In the genomic region with DNA sequence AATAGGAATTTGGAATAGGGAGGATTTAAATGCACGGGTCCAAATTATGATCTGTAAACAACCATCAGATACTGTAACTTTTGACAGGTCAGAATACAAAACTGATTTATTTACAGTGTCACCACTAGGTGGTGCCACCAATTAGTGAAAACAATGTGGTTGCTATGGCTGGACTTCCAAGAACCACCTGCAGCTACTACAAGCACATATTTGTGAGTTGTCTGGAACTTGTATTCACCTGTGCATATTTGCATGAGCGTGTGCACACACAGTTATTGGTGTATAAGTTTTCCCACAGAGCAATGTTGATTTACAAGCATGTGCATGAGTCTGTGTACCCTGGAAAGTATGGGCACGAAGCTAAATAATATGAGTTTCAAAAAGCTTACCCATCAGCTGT, we compare ENCODE assay signal across 8 cellular contexts. TPM values are rescaled to one million over a fixed set of nuclear protein-coding genes. Genes with fewer than 3 reads are reported as not detected.
DNase-seq lines count a peak whose midpoint lies in the region; ATAC-seq and TF ChIP-seq lines count a peak whose summit lies in the region.

No MANE protein-coding gene starts in this region.

- H3K4me1 ChIP-seq in NT2/D1 (ENCODE audit: insufficient read depth, insufficient read length) = peaks cover 22% of the 10 kb centered on the region
- H3K4me1 ChIP-seq in left lung = peaks cover 35 to 43% of the 10 kb centered on the region in 2 donors
- H3K4me1 ChIP-seq in vagina = peaks cover 39% of the 10 kb centered on the region

- H3K4me3 ChIP-seq in NT2/D1 (ENCODE audit: insufficient read length, low read depth) = no peak overlapping the region
- H3K4me3 ChIP-seq in left lung = no peak overlapping the region
- no peak overlapping the region for H3K4me3 ChIP-seq in vagina

- no peak overlapping the region for H3K9ac ChIP-seq in NT2/D1 (ENCODE audit: insufficient read length, low read depth)

- peak overlapping the region in 2 of 5 experiments; percentile 79 for H3K27ac Mint-ChIP-seq in brain

- H3K9me3 ChIP-seq in NT2/D1 (ENCODE audit: insufficient read depth, low read length) = no peaks in the 10 kb centered on the region
- no peaks in the 10 kb centered on the region for H3K9me3 ChIP-seq in left lung
- no peaks in the 10 kb centered on the region for H3K9me3 ChIP-seq in vagina

- peaks cover 42% of the 10 kb centered on the region for H3K4me1 Mint-ChIP-seq in brain

- ATAC-seq in left lung = peak; percentile 16
- no peak for ATAC-seq in HG03135 (IDR thresholded peaks at IDR 0.05; ENCODE audit: unreplicated experiment)

- peak; percentile 77 to 81 for TF ChIP-seq CTCF in brain (conservative IDR thresholded peaks at IDR 0.05)
- peak; percentile 61 to 86 for TF ChIP-seq CTCF in left lung (IDR thresholded peaks at IDR 0.05)
- peak; percentile 37 to 83 (median 82) for TF ChIP-seq CTCF in vagina (IDR thresholded peaks at IDR 0.05)

- no peaks in the 10 kb centered on the region for H3K36me3 Mint-ChIP-seq in brain

- H3K36me3 ChIP-seq in NT2/D1 (ENCODE audit: insufficient read depth, insufficient read length, low read length) = no peaks in the 10 kb centered on the region
- H3K36me3 ChIP-seq in left lung = no peaks in the 10 kb centered on the region
- H3K36me3 ChIP-seq in vagina = no peaks in the 10 kb centered on the region

- H3K27ac ChIP-seq in left lung = no peak overlapping the region
- H3K27ac ChIP-seq in vagina = no peak overlapping the region

- TF ChIP-seq POLR2A in vagina (IDR thresholded peaks at IDR 0.05) = no peak

- intact Hi-C loops in left lung (cut with DNase I) (no loop called here), vagina (cut with DNase I) (no loop called here)

- H3K27me3 ChIP-seq in NT2/D1 (ENCODE audit: insufficient read depth, insufficient read length) = no peaks in the 10 kb centered on the region
- H3K27me3 ChIP-seq in left lung = peaks cover 0 to 6% of the 10 kb centered on the region in 2 donors
- H3K27me3 ChIP-seq in vagina = no peaks in the 10 kb centered on the region

- no peaks in the 10 kb centered on the region for H3K9me3 Mint-ChIP-seq in brain

- peaks cover 16% of the 10 kb centered on the region for H3K27me3 Mint-ChIP-seq in brain

- peak; percentile 35 to 47 for DNase-seq in activated CD4-positive, alpha-beta T cell treated with anti-CD3 and anti-CD28 coated beads for 4 hours
- DNase-seq in activated CD4-positive, alpha-beta T cell treated with anti-CD3 and anti-CD28 coated beads, Interleukin-2, amount 50 U/mL, for 4 hours = no peak
- peak; percentile 89 for DNase-seq in HT-29 (ENCODE audit: low spot score)
- DNase-seq in NT2/D1 (ENCODE audit: low read depth, low spot score) = peak; percentile 55
- no peak for DNase-seq in left lung
- DNase-seq in vagina (ENCODE audit: extremely low spot score in 2 of 2) = no peak

- H3K4me3 Mint-ChIP-seq in brain = no peak overlapping the region

RNA-seq across cellular contexts. Expression of a gene that starts 3.0 kb away (rescaled TPM):
- 4.1 and 7.7 TPM in 2 replicates for total RNA-seq in HT-29 (2014; rRNA removed; shearing (Covaris generic))
- polyA plus RNA-seq in brain (ENCODE audit: insufficient read depth, low read depth, low replicate concordance) = 4.0 TPM
- total RNA-seq in left lung = 1 to 10 TPM; 3.1 TPM
- total RNA-seq in vagina = 5.4 TPM

RNA-seq across cellular contexts. Expression of a gene that starts 6.2 kb away (rescaled TPM):
- total RNA-seq in HT-29 (2014; rRNA removed; shearing (Covaris generic)) = 0.23 TPM in 1 of 2 replicates, not detected in the other
- 2.0 TPM for polyA plus RNA-seq in brain (ENCODE audit: insufficient read depth, low read depth, low replicate concordance)
- total RNA-seq in left lung (1 to 10 TPM; 5.4 to 6.8 TPM), vagina (0.49 TPM)

RNA-seq across cellular contexts. Expression of a gene that starts 32.8 kb away (rescaled TPM):
- total RNA-seq in HT-29 (2014; rRNA removed; shearing (Covaris generic)) = not detected in 2 replicates
- polyA plus RNA-seq in brain (ENCODE audit: insufficient read depth, low read depth, low replicate concordance) = not detected
- total RNA-seq in left lung = not detected
- not detected for total RNA-seq in vagina

RNA-seq across cellular contexts. Expression of a gene that starts 54.9 kb away (rescaled TPM):
- not detected in 2 replicates for total RNA-seq in HT-29 (2014; rRNA removed; shearing (Covaris generic))
- polyA plus RNA-seq in brain (ENCODE audit: insufficient read depth, low read depth, low replicate concordance) = not detected
- total RNA-seq in left lung (under 1 TPM in 1 of 2 donors, not detected in 1; 0.32 TPM), vagina (not detected)

Comparison
In these comparisons a context has a peak if more than half of its experiments do, and no peak if none do; other contexts are left out.
1. DNase-seq: peak in activated CD4-positive, alpha-beta T cell treated with anti-CD3 and anti-CD28 coated beads for 4 hours (2 of 2), HT-29 (single experiment) and NT2/D1 (single experiment); none in activated CD4-positive, alpha-beta T cell treated with anti-CD3 and anti-CD28 coated beads, Interleukin-2, amount 50 U/mL, for 4 hours (0 of 2), left lung (0 of 2) and vagina (0 of 2).
2. Peak in every context shown above with its lines, with median percentiles within 50 percentile points of each other: CTCF ChIP-seq.